Comparison of ENCODE assay signal across 7 cellular contexts in genomic region chr21:26170471-26171309, GRCh38.
DNase-seq lines count a peak whose midpoint lies in the region; ATAC-seq lines count a peak whose summit lies in the region.

Gene APP (minus strand): TSS chr21:26170770. CDS start chr21:26170620, 150 bp downstream.

- ATAC-seq in GM18508 (IDR thresholded peaks at IDR 0.05; ENCODE audit: insufficient read depth, unreplicated experiment) (peak; percentile 45), HG02938 (IDR thresholded peaks at IDR 0.05; ENCODE audit: unreplicated experiment) (peak; percentile 84)

- peak; percentile 69 for DNase-seq in NCI-H2029 (lab: John Stamatoyannopoulos, UW)
- DNase-seq in activated CD4-positive, CD25-positive, alpha-beta regulatory T cell treated with anti-CD3 and anti-CD28 coated beads, Interleukin-2, amount 50 U/mL, for 16 hours (ENCODE audit: low read depth, low spot score): peak; percentile 74
- peak; percentile 84 for DNase-seq in central memory CD4-positive, alpha-beta T cell
- DNase-seq in islet precursor cell: peak; percentile 84
- DNase-seq in stimulated activated CD4-positive, alpha-beta T cell treated with anti-CD3 and anti-CD28 coated beads, Interleukin-12 subunit alpha, Interleukin-12 subunit beta, amount 100 ng/mL, for 4 hours: peak; percentile 89

Comparison
In these comparisons a context has a peak if more than half of its experiments do, and no peak if none do; other contexts are left out.
1. Peak in every context shown above with its lines: DNase-seq and ATAC-seq.